Comparison of ENCODE assay signal across 25 cellular contexts in the genomic region with DNA sequence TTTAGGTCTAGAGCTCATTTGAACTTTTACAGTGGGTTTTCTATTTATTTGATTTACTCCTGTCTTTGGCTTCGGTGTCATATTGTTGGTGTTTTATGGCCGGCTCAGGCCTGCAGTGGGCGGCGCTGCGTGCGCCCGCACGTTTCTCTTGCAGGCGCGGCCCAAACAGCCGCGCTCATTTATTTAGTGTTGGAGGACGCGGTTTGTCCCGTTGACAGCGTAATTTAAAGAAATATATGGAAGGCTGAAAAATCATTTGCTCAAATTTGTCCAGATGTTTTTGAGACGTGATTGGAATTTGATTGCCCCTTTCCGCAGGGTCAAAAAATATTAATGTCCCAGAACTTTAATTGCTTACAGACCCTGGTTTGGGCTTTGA. TPM values are rescaled to one million over a fixed set of nuclear protein-coding genes. Genes with fewer than 3 reads are reported as not detected.
"Had no signal": no experiment of that assay in that cellular context is flagged by ENCODE, and none has a peak within 500 bp of the region (broad histone marks: within the 10 kb centered on the region; RNA-seq: fewer than 3 reads in every experiment).

No MANE protein-coding gene starts in this region.

- H3K27ac ChIP-seq: coronary artery, heart left ventricle, left ventricle myocardium inferior, lower lobe of right lung, psoas muscle, right atrium auricular region, sigmoid colon, thoracic aorta, transverse colon had no signal

- H3K27ac Mint-ChIP-seq: memory B cell; natural killer cell treated with Interleukin-12 subunit alpha and Interleukin-12 subunit beta and Interleukin-15 and Interleukin-18, amount 100 ng/mL, for 72 hours; stimulated activated naive B cell treated with anti-CD40 and anti-IgM and Interleukin-4, amounts not matched to agents 10 μg/mL and 1 μg/mL and 100 μg/mL, for 72 hours; stimulated activated naive CD8-positive, alpha-beta T cell treated with anti-CD3 and anti-CD28 coated beads, Interleukin-15, amount 100 ng/mL, for 72 hours had no signal

- H3K9me3 ChIP-seq: heart left ventricle, left ventricle myocardium inferior, lower lobe of right lung, psoas muscle, right atrium auricular region, sigmoid colon, thoracic aorta, transverse colon had no signal

- H3K36me3 ChIP-seq: heart left ventricle, left ventricle myocardium inferior, lower lobe of right lung, right atrium auricular region, sigmoid colon, thoracic aorta, transverse colon had no signal

- H3K4me1 ChIP-seq: left ventricle myocardium inferior, lower lobe of right lung, psoas muscle, right atrium auricular region had no signal

- DNase-seq: effector CD4-positive, alpha-beta T cell; heart left ventricle; hippocampal formation; kidney glomerular epithelial cell; left ventricle myocardium inferior; lower lobe of right lung; midbrain; psoas muscle; sigmoid colon; stimulated activated CD4-positive, alpha-beta T cell treated with anti-CD3 and anti-CD28 coated beads, Interleukin-2, amount 100 ng/mL, for 24 hours; stimulated activated CD4-positive, alpha-beta T cell treated with anti-CD3 and anti-CD28 coated beads, Interleukin-4, amount 100 ng/mL, for 4 hours; stimulated activated naive B cell treated with anti-CD40 and anti-IgM and Interleukin-4, amounts not matched to agents 10 μg/mL and 1 μg/mL and 100 μg/mL, for 72 hours; stimulated activated naive CD8-positive, alpha-beta T cell treated with anti-CD3 and anti-CD28 coated beads, Interleukin-15, amount 100 ng/mL, for 72 hours; transverse colon had no signal

- H3K36me3 Mint-ChIP-seq: memory B cell; stimulated activated naive B cell treated with anti-CD40 and anti-IgM and Interleukin-4, amounts not matched to agents 10 μg/mL and 1 μg/mL and 100 μg/mL, for 72 hours had no signal

- H3K4me3 ChIP-seq: coronary artery, heart left ventricle, left ventricle myocardium inferior, lower lobe of right lung, psoas muscle, right atrium auricular region, sigmoid colon, skin epidermis, thoracic aorta, transverse colon had no signal

- H3K4me3 Mint-ChIP-seq: memory B cell; natural killer cell treated with Interleukin-12 subunit alpha and Interleukin-12 subunit beta and Interleukin-15 and Interleukin-18, amount 100 ng/mL, for 72 hours; stimulated activated naive B cell treated with anti-CD40 and anti-IgM and Interleukin-4, amounts not matched to agents 10 μg/mL and 1 μg/mL and 100 μg/mL, for 72 hours; stimulated activated naive CD8-positive, alpha-beta T cell treated with anti-CD3 and anti-CD28 coated beads, Interleukin-15, amount 100 ng/mL, for 72 hours had no signal

- FAIRE-seq: frontal cortex had no signal

- H3K9me3 Mint-ChIP-seq: natural killer cell treated with Interleukin-12 subunit alpha and Interleukin-12 subunit beta and Interleukin-15 and Interleukin-18, amount 100 ng/mL, for 72 hours had no signal

RNA-seq across cellular contexts. Expression of a gene that starts 22.1 kb away (rescaled TPM):
- total RNA-seq: dermis microvascular lymphatic vessel endothelial cell; frontal cortex; glomerular endothelial cell; heart left ventricle; left ventricle myocardium inferior; lower lobe of right lung; natural killer cell treated with Interleukin-12 subunit alpha and Interleukin-12 subunit beta and Interleukin-15 and Interleukin-18, amount 100 ng/mL, for 72 hours; omental fat pad; psoas muscle; right atrium auricular region; subcutaneous adipose tissue; transverse colon had no signal
- polyA plus RNA-seq: heart left ventricle, psoas muscle had no signal
